ENCODE assay signal across 1 cellular context in the genomic region with DNA sequence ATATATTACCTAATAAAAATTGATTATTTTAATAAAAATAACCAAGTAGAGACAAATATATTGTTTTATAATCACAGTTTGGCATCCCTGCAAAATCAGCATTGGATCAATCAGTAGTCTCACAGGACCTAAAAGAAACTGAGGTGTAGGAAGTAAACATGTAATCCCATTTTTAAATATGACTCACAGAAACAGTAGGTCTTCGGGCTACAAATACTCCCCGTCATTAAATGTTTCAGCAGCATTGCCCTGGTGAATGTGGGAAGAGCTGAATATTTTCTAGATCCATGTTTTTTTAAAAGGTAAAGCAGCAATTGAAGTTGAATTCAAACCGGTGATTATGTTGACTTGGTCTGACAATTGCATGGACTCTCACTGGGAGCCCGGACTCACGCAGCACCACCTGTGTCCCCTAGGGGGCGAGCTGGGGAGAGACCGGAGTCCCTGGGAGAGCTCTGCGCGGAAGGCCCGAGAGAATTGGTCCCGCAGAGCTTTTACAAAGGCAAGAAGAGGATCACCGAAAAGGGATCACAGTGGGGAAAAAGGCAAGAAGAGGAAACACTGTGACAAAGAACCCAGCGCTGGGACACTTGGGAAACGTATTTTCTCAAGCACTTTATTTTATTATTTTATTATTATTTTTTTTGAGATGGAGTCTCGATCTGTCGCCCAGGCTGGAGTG.
TF ChIP-seq lines count a peak whose summit lies in the region.

No MANE protein-coding gene starts in this region.

TF ChIP-seq in K562, 482 proteins besides CTCF, POLR2A, EP300 and RAD21 (continued from another document and continues in another):
- TF ChIP-seq SMC3 (conservative IDR thresholded peaks at IDR 0.05; ENCODE audit: insufficient read depth, low read depth, low read length) (peak; percentile 72), FIP1L1 (IDR thresholded peaks at IDR 0.05; ENCODE audit: low read depth, low read length, poor library complexity, severe bottlenecking) (no peak), ZKSCAN8 (CRISPR knock-in tag; IDR thresholded peaks at IDR 0.05) (no peak), PML (IDR thresholded peaks at IDR 0.05; ENCODE audit: low read length) (no peak), ATF7 (IDR thresholded peaks at IDR 0.05) (peak; percentile 57), ILK (tag; IDR thresholded peaks at IDR 0.05; ENCODE audit: borderline replicate concordance, low read depth) (no peak), IFI16 (CRISPR knock-in tag; IDR thresholded peaks at IDR 0.05) (no peak), HLTF (IDR thresholded peaks at IDR 0.05) (no peak), TCF7L2 (IDR thresholded peaks at IDR 0.05; ENCODE audit: low read depth, low read length) (no peak), ZBTB7A (IDR thresholded peaks at IDR 0.05; ENCODE audit: borderline replicate concordance, control insufficient read depth, low read depth, low read length) (no peak), HMGN3 (IDR thresholded peaks at IDR 0.05; ENCODE audit: borderline replicate concordance, extremely low read depth, insufficient read length, low read depth, low read length) (no peak), RBM39 (optimal IDR thresholded peaks at IDR 0.05; ENCODE audit: low read depth, low read length) (no peak), ZNF644 (tag; IDR thresholded peaks at IDR 0.05; ENCODE audit: low read depth) (no peak; the same call in 1 of the 2 replicates), YBX1 (IDR thresholded peaks at IDR 0.05) (no peak), ZNF561 (CRISPR knock-in tag; conservative IDR thresholded peaks at IDR 0.05) (no peak), MCM7 (IDR thresholded peaks at IDR 0.05) (no peak), RCOR1 (IDR thresholded peaks at IDR 0.05; ENCODE audit: borderline replicate concordance in 1 of 2, low read depth in 2 of 2, low read length in 2 of 2) (peak in 1 of 2 experiments; percentile 46; a peak in 1 of 4 replicates), NFRKB (IDR thresholded peaks at IDR 0.05; ENCODE audit: low read depth) (peak; percentile 58; the same call in 1 of the 2 replicates), RB1 (IDR thresholded peaks at IDR 0.05; ENCODE audit: low read depth) (peak; percentile 67), ZNF764 (CRISPR knock-in tag; IDR thresholded peaks at IDR 0.05; ENCODE audit: low read depth) (no peak), CBFB (CRISPR knock-in tag; IDR thresholded peaks at IDR 0.05) (no peak)
- TF ChIP-seq, protein P1, sequence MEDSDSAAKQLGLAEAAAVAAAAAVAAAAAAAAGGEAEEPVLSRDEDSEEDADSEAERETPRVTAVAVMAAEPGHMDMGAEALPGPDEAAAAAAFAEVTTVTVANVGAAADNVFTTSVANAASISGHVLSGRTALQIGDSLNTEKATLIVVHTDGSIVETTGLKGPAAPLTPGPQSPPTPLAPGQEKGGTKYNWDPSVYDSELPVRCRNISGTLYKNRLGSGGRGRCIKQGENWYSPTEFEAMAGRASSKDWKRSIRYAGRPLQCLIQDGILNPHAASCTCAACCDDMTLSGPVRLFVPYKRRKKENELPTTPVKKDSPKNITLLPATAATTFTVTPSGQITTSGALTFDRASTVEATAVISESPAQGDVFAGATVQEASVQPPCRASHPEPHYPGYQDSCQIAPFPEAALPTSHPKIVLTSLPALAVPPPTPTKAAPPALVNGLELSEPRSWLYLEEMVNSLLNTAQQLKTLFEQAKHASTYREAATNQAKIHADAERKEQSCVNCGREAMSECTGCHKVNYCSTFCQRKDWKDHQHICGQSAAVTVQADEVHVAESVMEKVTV (CRISPR knock-in tag; IDR thresholded peaks at IDR 0.05): peak; percentile 53
- TF ChIP-seq, protein P2, sequence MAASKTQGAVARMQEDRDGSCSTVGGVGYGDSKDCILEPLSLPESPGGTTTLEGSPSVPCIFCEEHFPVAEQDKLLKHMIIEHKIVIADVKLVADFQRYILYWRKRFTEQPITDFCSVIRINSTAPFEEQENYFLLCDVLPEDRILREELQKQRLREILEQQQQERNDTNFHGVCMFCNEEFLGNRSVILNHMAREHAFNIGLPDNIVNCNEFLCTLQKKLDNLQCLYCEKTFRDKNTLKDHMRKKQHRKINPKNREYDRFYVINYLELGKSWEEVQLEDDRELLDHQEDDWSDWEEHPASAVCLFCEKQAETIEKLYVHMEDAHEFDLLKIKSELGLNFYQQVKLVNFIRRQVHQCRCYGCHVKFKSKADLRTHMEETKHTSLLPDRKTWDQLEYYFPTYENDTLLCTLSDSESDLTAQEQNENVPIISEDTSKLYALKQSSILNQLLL (CRISPR knock-in tag; IDR thresholded peaks at IDR 0.05; ENCODE audit: borderline replicate concordance): no peak
- TF ChIP-seq, protein P3, sequence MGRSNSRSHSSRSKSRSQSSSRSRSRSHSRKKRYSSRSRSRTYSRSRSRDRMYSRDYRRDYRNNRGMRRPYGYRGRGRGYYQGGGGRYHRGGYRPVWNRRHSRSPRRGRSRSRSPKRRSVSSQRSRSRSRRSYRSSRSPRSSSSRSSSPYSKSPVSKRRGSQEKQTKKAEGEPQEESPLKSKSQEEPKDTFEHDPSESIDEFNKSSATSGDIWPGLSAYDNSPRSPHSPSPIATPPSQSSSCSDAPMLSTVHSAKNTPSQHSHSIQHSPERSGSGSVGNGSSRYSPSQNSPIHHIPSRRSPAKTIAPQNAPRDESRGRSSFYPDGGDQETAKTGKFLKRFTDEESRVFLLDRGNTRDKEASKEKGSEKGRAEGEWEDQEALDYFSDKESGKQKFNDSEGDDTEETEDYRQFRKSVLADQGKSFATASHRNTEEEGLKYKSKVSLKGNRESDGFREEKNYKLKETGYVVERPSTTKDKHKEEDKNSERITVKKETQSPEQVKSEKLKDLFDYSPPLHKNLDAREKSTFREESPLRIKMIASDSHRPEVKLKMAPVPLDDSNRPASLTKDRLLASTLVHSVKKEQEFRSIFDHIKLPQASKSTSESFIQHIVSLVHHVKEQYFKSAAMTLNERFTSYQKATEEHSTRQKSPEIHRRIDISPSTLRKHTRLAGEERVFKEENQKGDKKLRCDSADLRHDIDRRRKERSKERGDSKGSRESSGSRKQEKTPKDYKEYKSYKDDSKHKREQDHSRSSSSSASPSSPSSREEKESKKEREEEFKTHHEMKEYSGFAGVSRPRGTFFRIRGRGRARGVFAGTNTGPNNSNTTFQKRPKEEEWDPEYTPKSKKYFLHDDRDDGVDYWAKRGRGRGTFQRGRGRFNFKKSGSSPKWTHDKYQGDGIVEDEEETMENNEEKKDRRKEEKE (IDR thresholded peaks at IDR 0.05; ENCODE audit: borderline replicate concordance in 1 of 2, control insufficient read depth in 1 of 2, low read depth in 2 of 2, low read length in 1 of 2): no peak
- TF ChIP-seq, protein P4, sequence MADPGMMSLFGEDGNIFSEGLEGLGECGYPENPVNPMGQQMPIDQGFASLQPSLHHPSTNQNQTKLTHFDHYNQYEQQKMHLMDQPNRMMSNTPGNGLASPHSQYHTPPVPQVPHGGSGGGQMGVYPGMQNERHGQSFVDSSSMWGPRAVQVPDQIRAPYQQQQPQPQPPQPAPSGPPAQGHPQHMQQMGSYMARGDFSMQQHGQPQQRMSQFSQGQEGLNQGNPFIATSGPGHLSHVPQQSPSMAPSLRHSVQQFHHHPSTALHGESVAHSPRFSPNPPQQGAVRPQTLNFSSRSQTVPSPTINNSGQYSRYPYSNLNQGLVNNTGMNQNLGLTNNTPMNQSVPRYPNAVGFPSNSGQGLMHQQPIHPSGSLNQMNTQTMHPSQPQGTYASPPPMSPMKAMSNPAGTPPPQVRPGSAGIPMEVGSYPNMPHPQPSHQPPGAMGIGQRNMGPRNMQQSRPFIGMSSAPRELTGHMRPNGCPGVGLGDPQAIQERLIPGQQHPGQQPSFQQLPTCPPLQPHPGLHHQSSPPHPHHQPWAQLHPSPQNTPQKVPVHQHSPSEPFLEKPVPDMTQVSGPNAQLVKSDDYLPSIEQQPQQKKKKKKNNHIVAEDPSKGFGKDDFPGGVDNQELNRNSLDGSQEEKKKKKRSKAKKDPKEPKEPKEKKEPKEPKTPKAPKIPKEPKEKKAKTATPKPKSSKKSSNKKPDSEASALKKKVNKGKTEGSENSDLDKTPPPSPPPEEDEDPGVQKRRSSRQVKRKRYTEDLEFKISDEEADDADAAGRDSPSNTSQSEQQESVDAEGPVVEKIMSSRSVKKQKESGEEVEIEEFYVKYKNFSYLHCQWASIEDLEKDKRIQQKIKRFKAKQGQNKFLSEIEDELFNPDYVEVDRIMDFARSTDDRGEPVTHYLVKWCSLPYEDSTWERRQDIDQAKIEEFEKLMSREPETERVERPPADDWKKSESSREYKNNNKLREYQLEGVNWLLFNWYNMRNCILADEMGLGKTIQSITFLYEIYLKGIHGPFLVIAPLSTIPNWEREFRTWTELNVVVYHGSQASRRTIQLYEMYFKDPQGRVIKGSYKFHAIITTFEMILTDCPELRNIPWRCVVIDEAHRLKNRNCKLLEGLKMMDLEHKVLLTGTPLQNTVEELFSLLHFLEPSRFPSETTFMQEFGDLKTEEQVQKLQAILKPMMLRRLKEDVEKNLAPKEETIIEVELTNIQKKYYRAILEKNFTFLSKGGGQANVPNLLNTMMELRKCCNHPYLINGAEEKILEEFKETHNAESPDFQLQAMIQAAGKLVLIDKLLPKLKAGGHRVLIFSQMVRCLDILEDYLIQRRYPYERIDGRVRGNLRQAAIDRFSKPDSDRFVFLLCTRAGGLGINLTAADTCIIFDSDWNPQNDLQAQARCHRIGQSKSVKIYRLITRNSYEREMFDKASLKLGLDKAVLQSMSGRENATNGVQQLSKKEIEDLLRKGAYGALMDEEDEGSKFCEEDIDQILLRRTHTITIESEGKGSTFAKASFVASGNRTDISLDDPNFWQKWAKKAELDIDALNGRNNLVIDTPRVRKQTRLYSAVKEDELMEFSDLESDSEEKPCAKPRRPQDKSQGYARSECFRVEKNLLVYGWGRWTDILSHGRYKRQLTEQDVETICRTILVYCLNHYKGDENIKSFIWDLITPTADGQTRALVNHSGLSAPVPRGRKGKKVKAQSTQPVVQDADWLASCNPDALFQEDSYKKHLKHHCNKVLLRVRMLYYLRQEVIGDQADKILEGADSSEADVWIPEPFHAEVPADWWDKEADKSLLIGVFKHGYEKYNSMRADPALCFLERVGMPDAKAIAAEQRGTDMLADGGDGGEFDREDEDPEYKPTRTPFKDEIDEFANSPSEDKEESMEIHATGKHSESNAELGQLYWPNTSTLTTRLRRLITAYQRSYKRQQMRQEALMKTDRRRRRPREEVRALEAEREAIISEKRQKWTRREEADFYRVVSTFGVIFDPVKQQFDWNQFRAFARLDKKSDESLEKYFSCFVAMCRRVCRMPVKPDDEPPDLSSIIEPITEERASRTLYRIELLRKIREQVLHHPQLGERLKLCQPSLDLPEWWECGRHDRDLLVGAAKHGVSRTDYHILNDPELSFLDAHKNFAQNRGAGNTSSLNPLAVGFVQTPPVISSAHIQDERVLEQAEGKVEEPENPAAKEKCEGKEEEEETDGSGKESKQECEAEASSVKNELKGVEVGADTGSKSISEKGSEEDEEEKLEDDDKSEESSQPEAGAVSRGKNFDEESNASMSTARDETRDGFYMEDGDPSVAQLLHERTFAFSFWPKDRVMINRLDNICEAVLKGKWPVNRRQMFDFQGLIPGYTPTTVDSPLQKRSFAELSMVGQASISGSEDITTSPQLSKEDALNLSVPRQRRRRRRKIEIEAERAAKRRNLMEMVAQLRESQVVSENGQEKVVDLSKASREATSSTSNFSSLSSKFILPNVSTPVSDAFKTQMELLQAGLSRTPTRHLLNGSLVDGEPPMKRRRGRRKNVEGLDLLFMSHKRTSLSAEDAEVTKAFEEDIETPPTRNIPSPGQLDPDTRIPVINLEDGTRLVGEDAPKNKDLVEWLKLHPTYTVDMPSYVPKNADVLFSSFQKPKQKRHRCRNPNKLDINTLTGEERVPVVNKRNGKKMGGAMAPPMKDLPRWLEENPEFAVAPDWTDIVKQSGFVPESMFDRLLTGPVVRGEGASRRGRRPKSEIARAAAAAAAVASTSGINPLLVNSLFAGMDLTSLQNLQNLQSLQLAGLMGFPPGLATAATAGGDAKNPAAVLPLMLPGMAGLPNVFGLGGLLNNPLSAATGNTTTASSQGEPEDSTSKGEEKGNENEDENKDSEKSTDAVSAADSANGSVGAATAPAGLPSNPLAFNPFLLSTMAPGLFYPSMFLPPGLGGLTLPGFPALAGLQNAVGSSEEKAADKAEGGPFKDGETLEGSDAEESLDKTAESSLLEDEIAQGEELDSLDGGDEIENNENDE (IDR thresholded peaks at IDR 0.05; ENCODE audit: low read depth, low read length): no peak
- TF ChIP-seq, protein P5, sequence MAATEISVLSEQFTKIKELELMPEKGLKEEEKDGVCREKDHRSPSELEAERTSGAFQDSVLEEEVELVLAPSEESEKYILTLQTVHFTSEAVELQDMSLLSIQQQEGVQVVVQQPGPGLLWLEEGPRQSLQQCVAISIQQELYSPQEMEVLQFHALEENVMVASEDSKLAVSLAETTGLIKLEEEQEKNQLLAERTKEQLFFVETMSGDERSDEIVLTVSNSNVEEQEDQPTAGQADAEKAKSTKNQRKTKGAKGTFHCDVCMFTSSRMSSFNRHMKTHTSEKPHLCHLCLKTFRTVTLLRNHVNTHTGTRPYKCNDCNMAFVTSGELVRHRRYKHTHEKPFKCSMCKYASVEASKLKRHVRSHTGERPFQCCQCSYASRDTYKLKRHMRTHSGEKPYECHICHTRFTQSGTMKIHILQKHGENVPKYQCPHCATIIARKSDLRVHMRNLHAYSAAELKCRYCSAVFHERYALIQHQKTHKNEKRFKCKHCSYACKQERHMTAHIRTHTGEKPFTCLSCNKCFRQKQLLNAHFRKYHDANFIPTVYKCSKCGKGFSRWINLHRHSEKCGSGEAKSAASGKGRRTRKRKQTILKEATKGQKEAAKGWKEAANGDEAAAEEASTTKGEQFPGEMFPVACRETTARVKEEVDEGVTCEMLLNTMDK (IDR thresholded peaks at IDR 0.05; ENCODE audit: borderline replicate concordance, insufficient read depth, low read depth, low read length, poor library complexity, severe bottlenecking): peak; percentile 85
- TF ChIP-seq, protein P6, sequence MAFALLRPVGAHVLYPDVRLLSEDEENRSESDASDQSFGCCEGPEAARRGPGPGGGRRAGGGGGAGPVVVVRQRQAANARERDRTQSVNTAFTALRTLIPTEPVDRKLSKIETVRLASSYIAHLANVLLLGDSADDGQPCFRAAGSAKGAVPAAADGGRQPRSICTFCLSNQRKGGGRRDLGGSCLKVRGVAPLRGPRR (CRISPR knock-in tag; IDR thresholded peaks at IDR 0.05): no peak
- TF ChIP-seq, protein P7, sequence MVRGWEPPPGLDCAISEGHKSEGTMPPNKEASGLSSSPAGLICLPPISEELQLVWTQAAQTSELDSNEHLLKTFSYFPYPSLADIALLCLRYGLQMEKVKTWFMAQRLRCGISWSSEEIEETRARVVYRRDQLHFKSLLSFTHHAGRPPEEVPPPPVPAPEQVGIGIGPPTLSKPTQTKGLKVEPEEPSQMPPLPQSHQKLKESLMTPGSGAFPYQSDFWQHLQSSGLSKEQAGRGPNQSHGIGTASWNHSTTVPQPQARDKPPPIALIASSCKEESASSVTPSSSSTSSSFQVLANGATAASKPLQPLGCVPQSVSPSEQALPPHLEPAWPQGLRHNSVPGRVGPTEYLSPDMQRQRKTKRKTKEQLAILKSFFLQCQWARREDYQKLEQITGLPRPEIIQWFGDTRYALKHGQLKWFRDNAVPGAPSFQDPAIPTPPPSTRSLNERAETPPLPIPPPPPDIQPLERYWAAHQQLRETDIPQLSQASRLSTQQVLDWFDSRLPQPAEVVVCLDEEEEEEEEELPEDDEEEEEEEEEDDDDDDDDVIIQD (CRISPR knock-in tag; IDR thresholded peaks at IDR 0.05): no peak
- TF ChIP-seq, protein P8, sequence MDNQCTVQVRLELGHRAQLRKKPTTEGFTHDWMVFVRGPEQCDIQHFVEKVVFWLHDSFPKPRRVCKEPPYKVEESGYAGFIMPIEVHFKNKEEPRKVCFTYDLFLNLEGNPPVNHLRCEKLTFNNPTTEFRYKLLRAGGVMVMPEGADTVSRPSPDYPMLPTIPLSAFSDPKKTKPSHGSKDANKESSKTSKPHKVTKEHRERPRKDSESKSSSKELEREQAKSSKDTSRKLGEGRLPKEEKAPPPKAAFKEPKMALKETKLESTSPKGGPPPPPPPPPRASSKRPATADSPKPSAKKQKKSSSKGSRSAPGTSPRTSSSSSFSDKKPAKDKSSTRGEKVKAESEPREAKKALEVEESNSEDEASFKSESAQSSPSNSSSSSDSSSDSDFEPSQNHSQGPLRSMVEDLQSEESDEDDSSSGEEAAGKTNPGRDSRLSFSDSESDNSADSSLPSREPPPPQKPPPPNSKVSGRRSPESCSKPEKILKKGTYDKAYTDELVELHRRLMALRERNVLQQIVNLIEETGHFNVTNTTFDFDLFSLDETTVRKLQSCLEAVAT (IDR thresholded peaks at IDR 0.05): peak in 1 of 2 experiments; percentile 85; a peak in 1 of 4 replicates
